Comparison of ENCODE assay signal across 24 cellular contexts in genomic region chr1:203147376-203147775, GRCh38. TPM values are rescaled to one million over a fixed set of nuclear protein-coding genes. Genes with fewer than 3 reads are reported as not detected.
DNase-seq lines count a peak whose midpoint lies in the region; ATAC-seq, FAIRE-seq and TF ChIP-seq lines count a peak whose summit lies in the region.
"Had no signal": no experiment of that assay in that cellular context is flagged by ENCODE, and none has a peak within 500 bp of the region (broad histone marks: within the 10 kb centered on the region; RNA-seq: fewer than 3 reads in every experiment).

No MANE protein-coding gene starts in this region.

- H3K4me1 Mint-ChIP-seq in GM23338: peaks cover 69% of the 10 kb centered on the region
- H3K4me1 Mint-ChIP-seq: activated naive CD4-positive, alpha-beta T cell treated with anti-CD3 and anti-CD28 coated beads, Interleukin-2, amount 10 ng/mL, durations not matched to agents 7 days and 5 days; stimulated activated memory B cell treated with anti-CD40 and anti-IgM and Interleukin-4, amounts not matched to agents 10 μg/mL and 1 μg/mL and 100 μg/mL, for 72 hours had no signal

- no peak for TF ChIP-seq CTCF in GM23338 (conservative IDR thresholded peaks at IDR 0.05; ENCODE audit: low read depth in 2 of 2)
- no peak for TF ChIP-seq CTCF in bronchial epithelial cell (IDR thresholded peaks at IDR 0.05; ENCODE audit: insufficient read depth, low read length, severe bottlenecking)
- TF ChIP-seq CTCF in pancreas (IDR thresholded peaks at IDR 0.05): no peak
- no peak for TF ChIP-seq CTCF in SK-N-SH (IDR thresholded peaks at IDR 0.05)
- TF ChIP-seq CTCF in omental fat pad (IDR thresholded peaks at IDR 0.05): no peak

- FAIRE-seq in bronchial epithelial cell (lab: Jason Lieb, UNC) (peak; percentile 18), pancreas (lab: Jason Lieb, UNC) (no peak)

- DNase-seq in GM23338 (ENCODE audit: low spot score): peak; percentile 17
- DNase-seq in bronchial epithelial cell (ENCODE audit: low read depth): no peak
- no peak for DNase-seq in pancreas
- no peak for DNase-seq in HEK293T (ENCODE audit: extremely low spot score)
- no peak for DNase-seq in SK-N-SH
- DNase-seq in omental fat pad (ENCODE audit: low spot score): no peak
- DNase-seq: activated CD8-positive, alpha-beta T cell treated with anti-CD3 and anti-CD28 coated beads, Interleukin-2, amount 10 ng/mL, durations not matched to agents 7 days and 5 days; activated naive CD4-positive, alpha-beta T cell treated with anti-CD3 and anti-CD28 coated beads, Interleukin-2, amount 10 ng/mL, durations not matched to agents 7 days and 5 days; activated T-cell treated with anti-CD3 and anti-CD28 coated beads, Interleukin-2, amount 50 U/mL, for 24 hours; effector memory CD4-positive, alpha-beta T cell; NCI-H2029 treated with DMSO at 0.1 percent for 48 hours; ovary; Peyer's patch; T-helper 9 cell had no signal

- peaks cover 2% of the 10 kb centered on the region; the same call in 1 of the 3 replicates for H3K9me3 Mint-ChIP-seq in GM23338
- H3K9me3 Mint-ChIP-seq: activated naive CD4-positive, alpha-beta T cell treated with anti-CD3 and anti-CD28 coated beads, Interleukin-2, amount 10 ng/mL, durations not matched to agents 7 days and 5 days; activated T-cell treated with anti-CD3 and anti-CD28 coated beads, Interleukin-2, amount 50 U/mL, for 24 hours; stimulated activated memory B cell treated with anti-CD40 and anti-IgM and Interleukin-4, amounts not matched to agents 10 μg/mL and 1 μg/mL and 100 μg/mL, for 72 hours had no signal

- H3K79me2 ChIP-seq in GM23338 (replicated peaks; ENCODE audit: insufficient read depth) (no peaks in the 10 kb centered on the region), SK-N-SH (ENCODE audit: insufficient read depth) (no peaks in the 10 kb centered on the region)

- no peak for TF ChIP-seq RAD21 in SK-N-SH (IDR thresholded peaks at IDR 0.05; ENCODE audit: low read length)

- H2AFZ ChIP-seq in GM23338: no peak overlapping the region
- H2AFZ ChIP-seq in SK-N-SH (ENCODE audit: low read depth): no peak overlapping the region

- H3K27me3 Mint-ChIP-seq in GM23338 (ENCODE audit: insufficient read depth, low read depth, poor library complexity): peaks cover 12% of the 10 kb centered on the region
- H3K27me3 Mint-ChIP-seq: activated T-cell treated with anti-CD3 and anti-CD28 coated beads, Interleukin-2, amount 50 U/mL, for 24 hours had no signal

- WGBS in pancreas, 2 donors: 62 to 71% methylated on average over 5 of the region's 5 CpGs
- 76% methylated on average over 5 of the region's 5 CpGs for WGBS in SK-N-SH (ENCODE audit: low lambda C conversion rate)

- 0 out of 3 replicates have a peak overlapping the region, but pooled peaks have one; percentile 43 for H3K4me3 Mint-ChIP-seq in GM23338
- H3K4me3 Mint-ChIP-seq: activated CD8-positive, alpha-beta T cell treated with anti-CD3 and anti-CD28 coated beads, Interleukin-2, amount 10 ng/mL, durations not matched to agents 7 days and 5 days; activated naive CD4-positive, alpha-beta T cell treated with anti-CD3 and anti-CD28 coated beads, Interleukin-2, amount 10 ng/mL, durations not matched to agents 7 days and 5 days; activated T-cell treated with anti-CD3 and anti-CD28 coated beads, Interleukin-2, amount 50 U/mL, for 24 hours; stimulated activated memory B cell treated with anti-CD40 and anti-IgM and Interleukin-4, amounts not matched to agents 10 μg/mL and 1 μg/mL and 100 μg/mL, for 72 hours had no signal

- H3K4me1 ChIP-seq in GM23338 (ENCODE audit: insufficient read depth): peaks cover 34% of the 10 kb centered on the region
- H3K4me1 ChIP-seq in iPS-20b (ENCODE audit: insufficient read depth, low read length): peaks cover 22% of the 10 kb centered on the region
- H3K4me1 ChIP-seq in pancreas: peaks cover 0 to 7% (median 0%) of the 10 kb centered on the region in 3 donors
- peaks cover 10 to 41% of the 10 kb centered on the region in 2 experiments; a peak in 2 of 4 replicates for H3K4me1 ChIP-seq in SK-N-SH (ENCODE audit: control insufficient read depth in 1 of 2, insufficient read depth in 2 of 2, low read depth in 1 of 2, low read length in 1 of 2)
- H3K4me1 ChIP-seq: ascending aorta, Peyer's patch had no signal

- H3K4me2 ChIP-seq in GM23338 (peak overlapping the region; percentile 40), SK-N-SH (no peak overlapping the region)

- no peaks in the 10 kb centered on the region for H3F3A ChIP-seq in GM23338 (replicated peaks; ENCODE audit: low read depth)
- H3F3A ChIP-seq in SK-N-SH (replicated peaks; ENCODE audit: insufficient read depth): no peaks in the 10 kb centered on the region

- TF ChIP-seq EP300 in SK-N-SH (IDR thresholded peaks at IDR 0.05; ENCODE audit: borderline replicate concordance in 1 of 2, low read depth in 1 of 2, low read length in 1 of 2): no peak

- no peaks in the 10 kb centered on the region for H3K27me3 ChIP-seq in GM23338 (ENCODE audit: insufficient read depth)
- no peaks in the 10 kb centered on the region for H3K27me3 ChIP-seq in bronchial epithelial cell (ENCODE audit: control insufficient read depth, insufficient read depth, low read length)
- no peaks in the 10 kb centered on the region for H3K27me3 ChIP-seq in iPS-20b (ENCODE audit: insufficient read depth, low read length)
- no peaks in the 10 kb centered on the region for H3K27me3 ChIP-seq in pancreas
- H3K27me3 ChIP-seq in SK-N-SH (ENCODE audit: insufficient read depth): no peaks in the 10 kb centered on the region
- H3K27me3 ChIP-seq: ascending aorta, ovary, Peyer's patch, tibial nerve had no signal

- H3K27ac Mint-ChIP-seq in GM23338: peak overlapping the region; percentile 79; the same call in 1 of the 2 replicates
- H3K27ac Mint-ChIP-seq: activated CD8-positive, alpha-beta T cell treated with anti-CD3 and anti-CD28 coated beads, Interleukin-2, amount 10 ng/mL, durations not matched to agents 7 days and 5 days; activated naive CD4-positive, alpha-beta T cell treated with anti-CD3 and anti-CD28 coated beads, Interleukin-2, amount 10 ng/mL, durations not matched to agents 7 days and 5 days; activated T-cell treated with anti-CD3 and anti-CD28 coated beads, Interleukin-2, amount 50 U/mL, for 24 hours; stimulated activated memory B cell treated with anti-CD40 and anti-IgM and Interleukin-4, amounts not matched to agents 10 μg/mL and 1 μg/mL and 100 μg/mL, for 72 hours had no signal

- no peaks in the 10 kb centered on the region for H3K36me3 Mint-ChIP-seq in GM23338 (ENCODE audit: low read depth)
- H3K36me3 Mint-ChIP-seq: activated naive CD4-positive, alpha-beta T cell treated with anti-CD3 and anti-CD28 coated beads, Interleukin-2, amount 10 ng/mL, durations not matched to agents 7 days and 5 days; stimulated activated memory B cell treated with anti-CD40 and anti-IgM and Interleukin-4, amounts not matched to agents 10 μg/mL and 1 μg/mL and 100 μg/mL, for 72 hours had no signal

- POLR2A ChIA-PET in HEK293T (lab: Yijun Ruan, JAX) (no interaction called here), SK-N-SH (lab: Yijun Ruan, JAX) (no interaction called here)

- CTCF ChIA-PET in HEK293T (lab: Yijun Ruan, JAX): interaction anchor here (0.6 to 1.3 kb wide), 5 partner anchors 16 to 120 kb away, joined by 3 to 4 read pairs (median 4); partner anchors contain the start of gene ADORA1
- CTCF ChIA-PET in SK-N-SH (lab: Yijun Ruan, JAX): interaction anchor here (0.7 to 3.8 kb wide), 16 partner anchors 9 to 125 kb away, joined by 3 to 19 read pairs (median 6); no protein-coding TSS in a partner anchor

- H3K9me2 ChIP-seq in GM23338 (ENCODE audit: insufficient read depth) (no peaks in the 10 kb centered on the region), SK-N-SH (no peaks in the 10 kb centered on the region)

- H3K36me3 ChIP-seq in GM23338 (ENCODE audit: insufficient read depth) (no peaks in the 10 kb centered on the region), bronchial epithelial cell (ENCODE audit: control insufficient read depth, insufficient read depth, low read length) (no peaks in the 10 kb centered on the region), iPS-20b (ENCODE audit: insufficient read depth, low read depth, low read length) (no peaks in the 10 kb centered on the region), pancreas (no peaks in the 10 kb centered on the region), SK-N-SH (replicated peaks in 1 of 2; ENCODE audit: control insufficient read depth in 1 of 2, insufficient read depth in 2 of 2, low read length in 1 of 2) (no peaks in the 10 kb centered on the region)
- H3K36me3 ChIP-seq: ascending aorta, ovary, Peyer's patch, tibial nerve had no signal

- H3K27ac ChIP-seq in GM23338 (ENCODE audit: low read depth) (no peak overlapping the region), iPS-20b (ENCODE audit: low read length) (no peak overlapping the region), pancreas (peak overlapping the region; percentile 17 to 75 (median 58)), SK-N-SH (ENCODE audit: low read depth in 2 of 2, low read length in 1 of 2) (no peak overlapping the region)
- H3K27ac ChIP-seq: ascending aorta, ovary, Peyer's patch, tibial nerve had no signal

- intact Hi-C loops in pancreas (cut with DNase I): no loop called here

- ATAC-seq in GM23338 (peak; percentile 15), pancreas (peak in 1 of 4 donors; percentile 5), omental fat pad (ENCODE audit: low FRiP score) (no peak), HG03025 (IDR thresholded peaks at IDR 0.05; ENCODE audit: low FRiP score, unreplicated experiment) (no peak)
- ATAC-seq: stimulated activated memory B cell treated with anti-CD40 and anti-IgM and Interleukin-4, amounts not matched to agents 10 μg/mL and 1 μg/mL and 100 μg/mL, for 72 hours had no signal

- no peaks in the 10 kb centered on the region for H4K20me1 ChIP-seq in GM23338 (replicated peaks; ENCODE audit: insufficient read depth)
- no peaks in the 10 kb centered on the region for H4K20me1 ChIP-seq in SK-N-SH (ENCODE audit: insufficient read depth)

- H3K9me3 ChIP-seq in iPS-20b (ENCODE audit: insufficient read depth, low read depth, low read length): no peaks in the 10 kb centered on the region
- H3K9me3 ChIP-seq in pancreas: no peaks in the 10 kb centered on the region
- no peaks in the 10 kb centered on the region for H3K9me3 ChIP-seq in SK-N-SH
- H3K9me3 ChIP-seq: ascending aorta, ovary, Peyer's patch, tibial nerve had no signal

- 0 out of 2 replicates have a peak overlapping the region, but pooled peaks have one; percentile 4 for H3K4me3 ChIP-seq in GM23338
- H3K4me3 ChIP-seq in bronchial epithelial cell (ENCODE audit: low read depth, low read length): no peak overlapping the region
- H3K4me3 ChIP-seq in iPS-20b (ENCODE audit: low read length): peak overlapping the region; percentile 1; the same call in 1 of the 2 replicates
- no peak overlapping the region for H3K4me3 ChIP-seq in pancreas
- no peak overlapping the region for H3K4me3 ChIP-seq in SK-N-SH (ENCODE audit: low read depth in 2 of 2, low read length in 1 of 2)
- H3K4me3 ChIP-seq: ascending aorta, ovary, Peyer's patch, tibial nerve had no signal

- H3K9ac ChIP-seq in iPS-20b (ENCODE audit: low read depth, low read length) (no peak overlapping the region), SK-N-SH (no peak overlapping the region)

RNA-seq across cellular contexts. Expression of gene ADORA1, which starts 19.9 kb away (rescaled TPM):
- 1.8 and 3.8 TPM in 2 replicates for total RNA-seq in GM23338 (2014; rRNA removed; shearing (Covaris generic))
- 0.63 and 1.5 TPM in 2 replicates for polyA plus RNA-seq in GM23338 (2016; fragmentation: Nextera tagmentation; extraction: Ambion mirVana)
- under 0.01 TPM in 1 of 2 replicates, not detected in the other for total RNA-seq in bronchial epithelial cell
- 10 to 100 TPM in 3 of 6 donors, 1 to 10 TPM in 3; 8.1 to 19.3 (median 12.7) TPM for total RNA-seq in pancreas
- polyA plus RNA-seq in pancreas: 10 to 100 TPM; 14.8 to 19.7 TPM
- 3.2 and 4.8 TPM in 2 replicates for polyA plus RNA-seq in SK-N-SH (2012; rRNA removed)
- polyA plus RNA-seq in SK-N-SH (2012; cell fraction: cytosol; rRNA removed): 1.6 and 2.5 TPM in 2 replicates
- polyA plus RNA-seq in SK-N-SH (2012; cell fraction: nucleus; rRNA removed): 2.3 and 2.4 TPM in 2 replicates
- 1 to 10 TPM; 1.4 to 4.3 (median 2.6) TPM for total RNA-seq in omental fat pad
- total RNA-seq: activated CD8-positive, alpha-beta T cell treated with anti-CD3 and anti-CD28 coated beads, Interleukin-2, amount 10 ng/mL, durations not matched to agents 7 days and 5 days; glomerular endothelial cell had no signal

RNA-seq across cellular contexts. Expression of gene MYBPH, which starts 28.2 kb away (rescaled TPM):
- not detected in 2 replicates for total RNA-seq in GM23338 (2014; rRNA removed; shearing (Covaris generic))
- not detected in 2 replicates for polyA plus RNA-seq in GM23338 (2016; fragmentation: Nextera tagmentation; extraction: Ambion mirVana)
- total RNA-seq in bronchial epithelial cell: not detected in 2 replicates
- total RNA-seq in pancreas: not detected
- polyA plus RNA-seq in pancreas: not detected
- polyA plus RNA-seq in SK-N-SH (2012; rRNA removed): 0.12 TPM in 1 of 2 replicates, not detected in the other
- polyA plus RNA-seq in SK-N-SH (2012; cell fraction: cytosol; rRNA removed): not detected in 2 replicates
- 0.04 and 0.08 TPM in 2 replicates for polyA plus RNA-seq in SK-N-SH (2012; cell fraction: nucleus; rRNA removed)
- total RNA-seq in omental fat pad: under 1 TPM in 1 of 4 donors, not detected in 3; 0.37 TPM
- total RNA-seq: activated CD8-positive, alpha-beta T cell treated with anti-CD3 and anti-CD28 coated beads, Interleukin-2, amount 10 ng/mL, durations not matched to agents 7 days and 5 days; ascending aorta; chondrocyte; glomerular endothelial cell; HT1080; NCI-H460; Peyer's patch; tibial nerve had no signal
- polyA plus RNA-seq: liver had no signal

RNA-seq across cellular contexts. Expression of gene CHI3L1, which starts 39.1 kb away (rescaled TPM):
- 0.76 TPM in 1 of 2 replicates, not detected in the other for total RNA-seq in GM23338 (2014; rRNA removed; shearing (Covaris generic))
- not detected in 2 replicates for polyA plus RNA-seq in GM23338 (2016; fragmentation: Nextera tagmentation; extraction: Ambion mirVana)
- 0.79 and 1.7 TPM in 2 replicates for total RNA-seq in bronchial epithelial cell
- total RNA-seq in pancreas: 10 to 100 TPM in 2 of 6 donors, 1 to 10 TPM in 4; 1.7 to 12.1 (median 7.9) TPM
- 10 to 100 TPM in 1 of 2 donors, 1 to 10 TPM in 1; 3.2 to 11.0 TPM for polyA plus RNA-seq in pancreas
- not detected in 2 replicates for polyA plus RNA-seq in SK-N-SH (2012; rRNA removed)
- polyA plus RNA-seq in SK-N-SH (2012; cell fraction: cytosol; rRNA removed): not detected in 2 replicates
- polyA plus RNA-seq in SK-N-SH (2012; cell fraction: nucleus; rRNA removed): 0.02 TPM in 1 of 2 replicates, not detected in the other
- 100 to 1,000 TPM in 2 of 4 donors, 10 to 100 TPM in 1, under 1 TPM in 1; 0.47 to 338 (median 124) TPM for total RNA-seq in omental fat pad
- total RNA-seq: activated CD8-positive, alpha-beta T cell treated with anti-CD3 and anti-CD28 coated beads, Interleukin-2, amount 10 ng/mL, durations not matched to agents 7 days and 5 days; chondrocyte; NCI-H460 had no signal

Comparison
In these comparisons a context has a peak if more than half of its experiments do, and no peak if none do; other contexts are left out.
1. H3K27ac ChIP-seq: peak in pancreas (4 of 4); none in GM23338 (single experiment), iPS-20b (single experiment) and SK-N-SH (0 of 2).
2. H3K4me3 ChIP-seq: peak in GM23338 (single experiment) and iPS-20b (single experiment); none in bronchial epithelial cell (single experiment), pancreas (0 of 4) and SK-N-SH (0 of 2).